In genomic region chr2:160920061-160920460, GRCh38 we compare ENCODE assay signal across 20 cellular contexts.
DNase-seq lines count a peak whose midpoint lies in the region; ATAC-seq and TF ChIP-seq lines count a peak whose summit lies in the region.
"Had no signal": no experiment of that assay in that cellular context is flagged by ENCODE, and none has a peak within 500 bp of the region (broad histone marks: within the 10 kb centered on the region; RNA-seq: fewer than 3 reads in every experiment).

No MANE protein-coding gene starts in this region.

- TF ChIP-seq CTCF in heart right ventricle (IDR thresholded peaks at IDR 0.05) (no peak), right atrium auricular region (IDR thresholded peaks at IDR 0.05) (no peak), left lung (IDR thresholded peaks at IDR 0.05) (no peak), dorsolateral prefrontal cortex (IDR thresholded peaks at IDR 0.05 in 54 of 56, conservative IDR thresholded peaks at IDR 0.05 in 2 of 56; ENCODE audit: low read depth in 1 of 56, partially characterized antibody in 56 of 56) (no peak)

- WGBS in heart right ventricle, 2 donors, result 91 to 92% methylated on average over 1 of the region's 1 CpG
- WGBS in aorta, 2 donors, result 89 to 94% methylated on average over 1 of the region's 1 CpG

- DNase-seq in heart right ventricle, result no peak
- DNase-seq in right atrium auricular region (ENCODE audit: low spot score), result no peak
- DNase-seq in left lung, result no peak
- DNase-seq in sciatic nerve (ENCODE audit: low spot score), result no peak
- no peak for DNase-seq in aorta
- DNase-seq in SKM-1 treated with dmso at 0.1 percent for 144 hours (lab: John Stamatoyannopoulos, UW; ENCODE audit: unreplicated experiment), result no peak
- DNase-seq in dorsolateral prefrontal cortex, result no peak
- no peak for DNase-seq in kidney glomerular epithelial cell (lab: John Stamatoyannopoulos, UW)
- DNase-seq: activated B cell treated with CpG ODN at 0.5 μM for 24 hours; C1 segment of cervical spinal cord; GF-D8; hippocampal formation; Kasumi-1; NCI-H1105 treated with DMSO at 0.1 percent for 48 hours; NCI-H524 treated with DMSO at 0.1 percent for 48 hours; occipital lobe; stimulated activated CD4-positive, alpha-beta T cell treated with anti-CD3 and anti-CD28 coated beads, Interleukin-4, amount 100 ng/mL, for 4 hours; T-helper 17 cell had no signal

- H3K36me3 ChIP-seq in heart right ventricle (no peaks in the 10 kb centered on the region), right atrium auricular region (no peaks in the 10 kb centered on the region), left lung (no peaks in the 10 kb centered on the region), aorta (ENCODE audit: control insufficient read depth in 1 of 2, insufficient read depth in 2 of 2, low read length in 1 of 2) (no peaks in the 10 kb centered on the region)

- peaks cover 0 to 40% (median 19%) of the 10 kb centered on the region in 9 donors for H3K4me1 ChIP-seq in heart right ventricle
- peaks cover 0 to 30% of the 10 kb centered on the region in 2 donors for H3K4me1 ChIP-seq in right atrium auricular region
- peaks cover 3 to 6% of the 10 kb centered on the region in 2 donors for H3K4me1 ChIP-seq in left lung
- H3K4me1 ChIP-seq in aorta (ENCODE audit: control insufficient read depth in 1 of 2, insufficient read depth in 2 of 2, low read length in 2 of 2), result peaks cover 4 to 5% of the 10 kb centered on the region in 2 donors

- H3K9me3 ChIP-seq in heart right ventricle (no peaks in the 10 kb centered on the region), right atrium auricular region (no peaks in the 10 kb centered on the region), left lung (no peaks in the 10 kb centered on the region), aorta (ENCODE audit: control insufficient read depth, low read length) (no peaks in the 10 kb centered on the region)

- no peaks in the 10 kb centered on the region for H3K27me3 ChIP-seq in heart right ventricle
- no peaks in the 10 kb centered on the region for H3K27me3 ChIP-seq in right atrium auricular region
- H3K27me3 ChIP-seq in left lung, result no peaks in the 10 kb centered on the region
- H3K27me3 ChIP-seq in aorta (ENCODE audit: control insufficient read depth in 1 of 2, insufficient read depth in 2 of 2, low read length in 1 of 2), result no peaks in the 10 kb centered on the region
- H3K27me3 ChIP-seq in dorsolateral prefrontal cortex, result peaks cover 0 to 10% (median 0%) of the 10 kb centered on the region in 45 donors

- H3K4me3 ChIP-seq in heart right ventricle (no peak overlapping the region), right atrium auricular region (no peak overlapping the region), left lung (no peak overlapping the region), aorta (ENCODE audit: low read length in 2 of 2) (no peak overlapping the region), dorsolateral prefrontal cortex (no peak overlapping the region)
- H3K4me3 ChIP-seq: GM12878 had no signal

- no peak for ATAC-seq in heart right ventricle
- ATAC-seq in left lung, result no peak
- peak; percentile 51 for ATAC-seq in sciatic nerve
- ATAC-seq in aorta (ENCODE audit: low FRiP score), result no peak
- ATAC-seq: esophagus mucosa, GM12878, T-helper 17 cell had no signal

- intact Hi-C loops in heart right ventricle (cut with DNase I) (loop anchor here in 1 of 10 donors (5.0 kb wide), 1 partner anchor 37 kb away; no protein-coding TSS in a partner anchor), left lung (cut with DNase I) (no loop called here), sciatic nerve (cut with DNase I) (no loop called here), aorta (cut with DNase I) (no loop called here), dorsolateral prefrontal cortex (cut with DNase I) (no loop called here)

- H3K27ac ChIP-seq in heart right ventricle (peak overlapping the region; percentile 9 to 62 (median 32)), right atrium auricular region (peak overlapping the region in 1 of 2 donors; percentile 61), left lung (peak overlapping the region; percentile 6 to 49), aorta (ENCODE audit: low read depth in 1 of 2, low read length in 2 of 2) (peak overlapping the region; percentile 4 to 39), dorsolateral prefrontal cortex (no peak overlapping the region)

Comparison
In these comparisons a context has a peak if more than half of its experiments do, and no peak if none do; other contexts are left out.
1. H3K27ac ChIP-seq: peak in heart right ventricle (10 of 10), left lung (2 of 2) and aorta (2 of 2); none in dorsolateral prefrontal cortex (0 of 59).